Comparison of ENCODE assay signal across 9 cellular contexts in the genomic region with DNA sequence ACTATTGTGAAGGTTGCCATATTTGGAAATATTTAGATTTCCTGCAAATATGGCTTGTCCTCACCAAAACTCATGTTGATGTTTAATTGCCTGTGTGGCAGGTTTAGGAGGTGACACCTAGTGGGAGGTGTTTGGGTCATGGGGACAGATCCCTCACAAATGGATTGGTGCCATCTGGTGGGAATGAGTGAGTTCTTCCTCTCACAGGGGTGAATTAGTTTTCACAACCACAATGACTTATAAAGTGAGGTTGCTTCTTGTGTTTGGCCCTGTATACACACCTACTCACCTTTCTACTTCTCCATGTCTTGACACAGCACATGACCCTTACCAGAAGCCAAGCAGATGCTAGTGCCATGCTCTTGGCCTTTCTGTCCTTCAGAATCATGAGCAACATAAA. TPM values are rescaled to one million over a fixed set of nuclear protein-coding genes. Genes with fewer than 3 reads are reported as not detected.
A peak's percentile ranks its signal among the peaks of the same experiment; 100 is the strongest.
DNase-seq lines count a peak whose midpoint lies in the region; ATAC-seq and TF ChIP-seq lines count a peak whose summit lies in the region.
"Had no signal": no experiment of that assay in that cellular context is flagged by ENCODE, and none has a peak within 500 bp of the region (broad histone marks: within the 10 kb centered on the region; RNA-seq: fewer than 3 reads in every experiment).

No MANE protein-coding gene starts in this region.

- peak; percentile 42 for DNase-seq in DMS53 (lab: John Stamatoyannopoulos, UW)
- no peak for DNase-seq in DMS53 treated with DMSO at 0.1 percent for 48 hours (lab: John Stamatoyannopoulos, UW; ENCODE audit: unreplicated experiment)
- peak; percentile 39 to 50 for DNase-seq in erythroblast (lab: John Stamatoyannopoulos, UW)
- no peak for DNase-seq in COLO668 (lab: John Stamatoyannopoulos, UW; ENCODE audit: unreplicated experiment)
- DNase-seq in glutamatergic neuron, result no peak
- DNase-seq in superior temporal gyrus (ENCODE audit: extremely low spot score), result no peak
- DNase-seq: NCI-H510A had no signal

- no peak for TF ChIP-seq CTCF in glutamatergic neuron (IDR thresholded peaks at IDR 0.05; ENCODE audit: partially characterized antibody, unreplicated experiment)

- no peak overlapping the region for H3K27ac Mint-ChIP-seq in glutamatergic neuron (ENCODE audit: unreplicated experiment)

- H3K4me3 Mint-ChIP-seq in glutamatergic neuron (ENCODE audit: unreplicated experiment), result no peak overlapping the region

- H3K27me3 Mint-ChIP-seq in glutamatergic neuron (ENCODE audit: unreplicated experiment), result no peaks in the 10 kb centered on the region

- no peaks in the 10 kb centered on the region for H3K9me3 Mint-ChIP-seq in glutamatergic neuron (ENCODE audit: unreplicated experiment)

- no peak for TF ChIP-seq POLR2A in erythroblast (IDR thresholded peaks at IDR 0.05; ENCODE audit: low read length)

- H3K36me3 Mint-ChIP-seq in glutamatergic neuron (ENCODE audit: unreplicated experiment), result no peaks in the 10 kb centered on the region

- H3K4me1 Mint-ChIP-seq in glutamatergic neuron (ENCODE audit: low read depth, unreplicated experiment), result no peaks in the 10 kb centered on the region

- ATAC-seq in GM21526 (IDR thresholded peaks at IDR 0.05; ENCODE audit: low FRiP score, unreplicated experiment), result peak; percentile 76
- ATAC-seq in HG03558 (IDR thresholded peaks at IDR 0.05; ENCODE audit: extremely low read depth, unreplicated experiment), result peak; percentile 47

RNA-seq across cellular contexts. Expression of a gene that starts 41.1 kb away (rescaled TPM):
- total RNA-seq in glutamatergic neuron (ENCODE audit: unreplicated experiment), result 4.8 TPM

Comparison
In these comparisons a context has a peak if more than half of its experiments do, and no peak if none do; other contexts are left out.
1. DNase-seq: peak in DMS53 (single experiment) and erythroblast (2 of 2); none in DMS53 treated with DMSO at 0.1 percent for 48 hours (single experiment), COLO668 (single experiment), glutamatergic neuron (single experiment) and superior temporal gyrus (single experiment).